Comparison of ENCODE assay signal across 9 cellular contexts in genomic region chr15:51403072-51403878, GRCh38.
DNase-seq lines count a peak whose midpoint lies in the region; ATAC-seq, FAIRE-seq and TF ChIP-seq lines count a peak whose summit lies in the region.
"Had no signal": no experiment of that assay in that cellular context is flagged by ENCODE, and none has a peak within 500 bp of the region (broad histone marks: within the 10 kb centered on the region; RNA-seq: fewer than 3 reads in every experiment).

No MANE protein-coding gene starts in this region.

- H3K4me3 ChIP-seq in K562 = no peak overlapping the region
- no peak overlapping the region for H3K4me3 ChIP-seq in left lung
- no peak overlapping the region for H3K4me3 ChIP-seq in suprapubic skin
- H3K4me3 ChIP-seq: SJSA1 had no signal

- peak; percentile 48 for DNase-seq in ELR (ENCODE audit: low read depth)
- peak; percentile 46 for DNase-seq in M059J (ENCODE audit: low read depth)
- DNase-seq in K562 (ENCODE audit: extremely low read depth in 1 of 4, low spot score in 3 of 4) = peak in 3 of 4 experiments; percentile 32 to 54 (median 34)
- no peak for DNase-seq in left lung
- no peak for DNase-seq in suprapubic skin (ENCODE audit: low spot score in 2 of 2)
- no peak for DNase-seq in NCI-H1930 (lab: John Stamatoyannopoulos, UW)

- H3K36me3 ChIP-seq in K562 (ENCODE audit: control insufficient read depth, insufficient read depth, low read length) = no peaks in the 10 kb centered on the region
- no peaks in the 10 kb centered on the region for H3K36me3 ChIP-seq in left lung
- H3K36me3 ChIP-seq in suprapubic skin = no peaks in the 10 kb centered on the region
- H3K36me3 ChIP-seq: SJSA1 had no signal

- no peaks in the 10 kb centered on the region for H3K79me2 ChIP-seq in K562 (ENCODE audit: control insufficient read depth, insufficient read depth, low read length)

- no peak for TF ChIP-seq POLR2A in K562 (conservative IDR thresholded peaks at IDR 0.05)
- no peak for TF ChIP-seq POLR2A in suprapubic skin (IDR thresholded peaks at IDR 0.05)

- 0 out of 2 replicates have a peak overlapping the region, but pooled peaks have one; percentile 18 for H2AFZ ChIP-seq in K562 (ENCODE audit: low read depth, low read length)

- H3K9me3 ChIP-seq in K562 (replicated peaks; ENCODE audit: control insufficient read depth, insufficient read depth, low read depth, low read length) (no peaks in the 10 kb centered on the region), left lung (no peaks in the 10 kb centered on the region), suprapubic skin (no peaks in the 10 kb centered on the region)
- H3K9me3 ChIP-seq: SJSA1 had no signal

- whole genome bisulfite sequencing in K562 (ENCODE audit: insufficient coverage, low coverage, missing lambda C conversion rate) = 4% methylated on average over 8 of the region's 8 CpGs
- WGBS in suprapubic skin = 64% methylated on average over 7 of the region's 8 CpGs

- H3K27ac ChIP-seq in K562 (ENCODE audit: extremely low read depth, low read depth, low read length) (no peak overlapping the region), left lung (no peak overlapping the region), suprapubic skin (no peak overlapping the region)
- H3K27ac ChIP-seq: SJSA1 had no signal

- H3K27me3 ChIP-seq in K562 (ENCODE audit: control insufficient read depth in 2 of 2, insufficient read depth in 2 of 2, low read length in 2 of 2) (peaks cover 32 to 38% of the 10 kb centered on the region in 2 experiments), left lung (no peaks in the 10 kb centered on the region), suprapubic skin (no peaks in the 10 kb centered on the region)

- ATAC-seq in K562 (peak; percentile 79), left lung (peak; percentile 27), GM18858 (IDR thresholded peaks at IDR 0.05; ENCODE audit: unreplicated experiment) (no peak), GM18907 (IDR thresholded peaks at IDR 0.05; ENCODE audit: unreplicated experiment) (no peak)

- H3K9ac ChIP-seq in K562 (ENCODE audit: insufficient read depth in 1 of 2, low read depth in 2 of 2, low read length in 2 of 2) = no peak overlapping the region; a peak in 1 of 4 replicates

- intact Hi-C loops in K562 (cut with micrococcal nuclease) (loop anchor here (2.0 to 5.0 kb wide), 4 partner anchors 96 to 244 kb away; no protein-coding TSS in a partner anchor), left lung (cut with DNase I) (no loop called here)

- H4K20me1 ChIP-seq in K562 (replicated peaks; ENCODE audit: control insufficient read depth, insufficient read depth, low read length) = no peaks in the 10 kb centered on the region

- in situ Hi-C loops in K562 (cut with MboI) = no loop called here

- FAIRE-seq in K562 (lab: Jason Lieb, UNC) = peak; percentile 86

- TF ChIP-seq RAD21 in K562 (CRISPR knock-in tag; conservative IDR thresholded peaks at IDR 0.05 in 1 of 2, IDR thresholded peaks at IDR 0.05 in 1 of 2) = peak; percentile 66 to 81

- TF ChIP-seq EP300 in K562 (IDR thresholded peaks at IDR 0.05; ENCODE audit: low read length) = no peak
- TF ChIP-seq EP300 in suprapubic skin (IDR thresholded peaks at IDR 0.05) = no peak

- POLR2A ChIA-PET in K562 (lab: Yijun Ruan, JAX) = interaction anchor here (0.6 kb wide), 1 partner anchor 176 kb away, joined by 3 read pairs; no protein-coding TSS in a partner anchor

- no TSS peak for BruUV-seq in K562 (replicated peaks; lab: Mats Ljungman, UMichigan)

- no peaks in the 10 kb centered on the region for H3K4me1 ChIP-seq in K562 (replicated peaks in 1 of 2; ENCODE audit: control insufficient read depth in 2 of 2, insufficient read depth in 2 of 2, low read length in 2 of 2)
- H3K4me1 ChIP-seq in left lung = no peaks in the 10 kb centered on the region
- no peaks in the 10 kb centered on the region for H3K4me1 ChIP-seq in suprapubic skin
- H3K4me1 ChIP-seq: SJSA1 had no signal

- CTCF ChIA-PET in K562 (lab: Yijun Ruan, JAX; ENCODE audit: low intra/inter-chr PET ratio) = interaction anchor here (0.7 to 2.4 kb wide), 5 partner anchors 23 to 240 kb away, joined by 3 to 12 read pairs (median 5); no protein-coding TSS in a partner anchor

- H3K9me1 ChIP-seq in K562 (ENCODE audit: control insufficient read depth, insufficient read depth, low read length) = no peaks in the 10 kb centered on the region

- H3K4me2 ChIP-seq in K562 (ENCODE audit: insufficient read depth, low read length) = no peak overlapping the region; the same call in 1 of the 2 replicates

- TF ChIP-seq CTCF in K562 (IDR thresholded peaks at IDR 0.05 in 2 of 3, conservative IDR thresholded peaks at IDR 0.05 in 1 of 3; ENCODE audit: insufficient read depth in 2 of 3, low read depth in 1 of 3, low read length in 3 of 3) = peak; percentile 59 to 76 (median 64); a peak in 5 of 6 replicates
- TF ChIP-seq CTCF in left lung (IDR thresholded peaks at IDR 0.05) = peak; percentile 10 to 24
- TF ChIP-seq CTCF in suprapubic skin (IDR thresholded peaks at IDR 0.05) = peak in 1 of 2 donors; percentile 33

TF ChIP-seq in K562, 482 proteins besides CTCF, POLR2A, EP300 and RAD21:
- TF ChIP-seq HDAC6 (IDR thresholded peaks at IDR 0.05; ENCODE audit: low read depth, low read length) = no peak
- TF ChIP-seq L3MBTL2 (IDR thresholded peaks at IDR 0.05) = 0 out of 2 replicates have a peak, but pooled peaks have one; percentile 11
- TF ChIP-seq SMC3 (conservative IDR thresholded peaks at IDR 0.05; ENCODE audit: insufficient read depth, low read depth, low read length) = peak; percentile 55
- no peak for TF ChIP-seq PHB (CRISPR knock-in tag; IDR thresholded peaks at IDR 0.05)
- TF ChIP-seq, protein P1, sequence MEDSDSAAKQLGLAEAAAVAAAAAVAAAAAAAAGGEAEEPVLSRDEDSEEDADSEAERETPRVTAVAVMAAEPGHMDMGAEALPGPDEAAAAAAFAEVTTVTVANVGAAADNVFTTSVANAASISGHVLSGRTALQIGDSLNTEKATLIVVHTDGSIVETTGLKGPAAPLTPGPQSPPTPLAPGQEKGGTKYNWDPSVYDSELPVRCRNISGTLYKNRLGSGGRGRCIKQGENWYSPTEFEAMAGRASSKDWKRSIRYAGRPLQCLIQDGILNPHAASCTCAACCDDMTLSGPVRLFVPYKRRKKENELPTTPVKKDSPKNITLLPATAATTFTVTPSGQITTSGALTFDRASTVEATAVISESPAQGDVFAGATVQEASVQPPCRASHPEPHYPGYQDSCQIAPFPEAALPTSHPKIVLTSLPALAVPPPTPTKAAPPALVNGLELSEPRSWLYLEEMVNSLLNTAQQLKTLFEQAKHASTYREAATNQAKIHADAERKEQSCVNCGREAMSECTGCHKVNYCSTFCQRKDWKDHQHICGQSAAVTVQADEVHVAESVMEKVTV (CRISPR knock-in tag; IDR thresholded peaks at IDR 0.05) = peak; percentile 41; the same call in 1 of the 2 replicates
- TF ChIP-seq CREM (IDR thresholded peaks at IDR 0.05; ENCODE audit: low read depth) = no peak

Comparison
In these comparisons a context has a peak if more than half of its experiments do, and no peak if none do; other contexts are left out.
1. DNase-seq: peak in ELR (single experiment), M059J (single experiment) and K562 (3 of 4); none in left lung (0 of 2), suprapubic skin (0 of 2) and NCI-H1930 (0 of 2).
2. ATAC-seq: peak in K562 (single experiment) and left lung (single experiment); none in GM18858 (single experiment) and GM18907 (single experiment).